Comparison of ENCODE assay signal across 9 cellular contexts in the genomic region with DNA sequence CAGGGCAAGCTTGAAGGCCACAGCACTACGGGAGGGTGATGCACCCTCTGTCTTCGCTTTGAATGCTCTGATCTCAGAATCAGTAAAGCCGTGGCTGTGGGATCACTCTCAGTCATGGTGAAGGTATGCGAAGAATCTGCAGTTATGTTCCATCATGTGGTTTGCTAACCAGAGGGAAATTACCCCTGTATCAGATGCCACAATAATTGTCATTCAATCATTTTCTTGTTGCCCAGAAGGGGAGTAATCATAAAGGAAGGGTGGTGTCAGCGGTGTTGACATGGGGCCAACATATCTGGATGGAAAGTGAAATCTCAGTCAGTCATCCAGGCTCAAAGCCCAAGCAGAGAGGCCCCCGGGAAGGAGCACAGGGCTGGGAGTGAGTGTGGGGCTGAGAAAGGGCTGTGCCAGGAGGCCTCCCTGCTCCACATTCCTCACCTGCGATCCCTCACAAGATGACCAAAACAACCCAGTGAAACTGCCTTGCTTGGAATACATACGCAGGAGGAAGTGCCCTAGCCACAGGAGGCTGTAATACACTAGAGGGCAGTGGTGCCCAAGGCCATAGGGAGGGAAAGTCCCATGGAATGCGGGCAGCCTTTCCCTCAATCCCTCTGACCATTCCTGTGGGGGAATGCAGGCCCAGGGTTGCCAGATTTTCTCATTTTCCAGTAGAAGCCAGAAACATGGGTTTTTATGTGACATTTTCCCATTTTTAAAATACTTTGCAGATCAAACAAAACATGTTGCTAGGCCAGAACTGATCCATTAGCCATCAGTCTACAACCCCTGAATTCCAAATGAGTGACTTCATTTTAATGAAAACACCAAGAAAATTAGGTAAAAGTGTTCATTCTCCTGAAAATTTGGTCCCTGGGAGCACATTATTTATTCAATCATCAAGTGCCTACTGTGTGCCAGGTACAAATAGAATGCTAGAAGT.
DNase-seq lines count a peak whose midpoint lies in the region; FAIRE-seq and TF ChIP-seq lines count a peak whose summit lies in the region.
"Had no signal": no experiment of that assay in that cellular context is flagged by ENCODE, and none has a peak within 500 bp of the region (broad histone marks: within the 10 kb centered on the region; RNA-seq: fewer than 3 reads in every experiment).

No MANE protein-coding gene starts in this region.

- H3K4me3 ChIP-seq in kidney epithelial cell (ENCODE audit: low read depth, low read length), result no peak overlapping the region
- H3K4me3 ChIP-seq in Karpas-422 (ENCODE audit: low read length), result no peak overlapping the region
- H3K4me3 ChIP-seq: suprapubic skin had no signal

- peaks cover 0 to 4% (median 0%) of the 10 kb centered on the region in 5 experiments for H3K9me3 Mint-ChIP-seq in brain

- no peaks in the 10 kb centered on the region for H3K9me3 ChIP-seq in Karpas-422 (ENCODE audit: low read length)
- H3K9me3 ChIP-seq: suprapubic skin had no signal

- peak; percentile 98 for FAIRE-seq in urothelium cell line (lab: Jason Lieb, UNC)

- no peak overlapping the region for H3K27ac ChIP-seq in Karpas-422 (ENCODE audit: low read length)
- H3K27ac ChIP-seq: suprapubic skin had no signal

- H3K79me2 ChIP-seq in Karpas-422 (ENCODE audit: low read length), result no peaks in the 10 kb centered on the region

- TF ChIP-seq CTCF in brain (conservative IDR thresholded peaks at IDR 0.05) (peak; percentile 44 to 47), kidney epithelial cell (IDR thresholded peaks at IDR 0.05; ENCODE audit: insufficient read depth, low read length, poor library complexity, severe bottlenecking) (peak; percentile 82)

- H3K9ac ChIP-seq in Karpas-422 (ENCODE audit: low read length), result no peak overlapping the region

- H3K4me1 Mint-ChIP-seq in brain, result peaks cover 12% of the 10 kb centered on the region

- no peak overlapping the region for H3K4me3 Mint-ChIP-seq in brain

- DNase-seq in NCI-H2227 (lab: John Stamatoyannopoulos, UW; ENCODE audit: unreplicated experiment) (peak; percentile 25), NCI-H2227 treated with DMSO at 0.1 percent for 48 hours (lab: John Stamatoyannopoulos, UW) (no peak), HuH-7 (ENCODE audit: low spot score) (peak; percentile 47), kidney epithelial cell (ENCODE audit: low read depth) (peak; percentile 93), urothelium cell line (ENCODE audit: low spot score) (peak; percentile 94), Karpas-422 (no peak)
- no peak for DNase-seq in activated CD8-positive, alpha-beta memory T cell treated with anti-CD3 and anti-CD28 coated beads, Interleukin-2, amount 50 U/mL, for 4 hours

- H3K27me3 ChIP-seq in kidney epithelial cell (ENCODE audit: control insufficient read depth, insufficient read depth, low read length), result no peaks in the 10 kb centered on the region
- no peaks in the 10 kb centered on the region for H3K27me3 ChIP-seq in Karpas-422 (ENCODE audit: low read length)
- H3K27me3 ChIP-seq: suprapubic skin had no signal

- H2AFZ ChIP-seq in Karpas-422 (ENCODE audit: low read length), result no peak overlapping the region

- peak overlapping the region in 2 of 5 experiments; percentile 15 to 82 for H3K27ac Mint-ChIP-seq in brain

- no peaks in the 10 kb centered on the region for H3K36me3 Mint-ChIP-seq in brain

- H3K36me3 ChIP-seq in kidney epithelial cell (ENCODE audit: control insufficient read depth, insufficient read depth, low read length) (no peaks in the 10 kb centered on the region), Karpas-422 (ENCODE audit: insufficient read depth, low read length) (no peaks in the 10 kb centered on the region)
- H3K36me3 ChIP-seq: suprapubic skin had no signal

- H3K27me3 Mint-ChIP-seq in brain, result peaks cover 14% of the 10 kb centered on the region

- no peak overlapping the region for H3K4me2 ChIP-seq in Karpas-422 (ENCODE audit: low read depth, low read length, poor library complexity, severe bottlenecking)

- H3K4me1 ChIP-seq in Karpas-422 (ENCODE audit: low read length), result no peaks in the 10 kb centered on the region

- no peaks in the 10 kb centered on the region for H3K9me2 ChIP-seq in Karpas-422 (replicated peaks; ENCODE audit: insufficient read depth, low read length)

- H4K20me1 ChIP-seq in Karpas-422 (ENCODE audit: insufficient read depth, low read depth, low read length), result no peaks in the 10 kb centered on the region

Comparison
In these comparisons a context has a peak if more than half of its experiments do, and no peak if none do; other contexts are left out.
1. DNase-seq: peak in NCI-H2227 (single experiment), HuH-7 (single experiment), kidney epithelial cell (single experiment) and urothelium cell line (single experiment); none in NCI-H2227 treated with DMSO at 0.1 percent for 48 hours (single experiment), activated CD8-positive, alpha-beta memory T cell treated with anti-CD3 and anti-CD28 coated beads, Interleukin-2, amount 50 U/mL, for 4 hours (single experiment) and Karpas-422 (single experiment).